Comparison of ENCODE assay signal across 16 cellular contexts in genomic region chr1:181036107-181036843, GRCh38. TPM values are rescaled to one million over a fixed set of nuclear protein-coding genes. Genes with fewer than 3 reads are reported as not detected.
DNase-seq lines count a peak whose midpoint lies in the region; ATAC-seq and TF ChIP-seq lines count a peak whose summit lies in the region.
"Had no signal": no experiment of that assay in that cellular context is flagged by ENCODE, and none has a peak within 500 bp of the region (broad histone marks: within the 10 kb centered on the region; RNA-seq: fewer than 3 reads in every experiment).

No MANE protein-coding gene starts in this region.

- WGBS in mesendoderm (ENCODE audit: extremely low coverage, insufficient coverage, low lambda C conversion rate): no CpG with 5 or more reads among the region's 4 CpGs
- WGBS in stomach, 5 donors: 58 to 75% (median 66%) methylated on average over 4 of the region's 4 CpGs

- H3K4me2 ChIP-seq in DOHH2 (ENCODE audit: low read length) (peak overlapping the region; percentile 81; the same call in 1 of the 2 replicates), mesendoderm (ENCODE audit: low read length) (peak overlapping the region; percentile 6)
- H3K4me2 ChIP-seq: GM23338, KMS-11 had no signal

- H3K4me1 ChIP-seq in DOHH2 (ENCODE audit: control insufficient read depth, low read length) (peaks cover 33% of the 10 kb centered on the region), mesendoderm (ENCODE audit: control insufficient read depth, low read depth, low read length) (peaks cover 5% of the 10 kb centered on the region), stomach (peaks cover 28 to 67% (median 38%) of the 10 kb centered on the region in 4 donors)

- H3K4me1 Mint-ChIP-seq in activated B cell treated with CpG ODN at 0.5 μM for 24 hours: peaks cover 73% of the 10 kb centered on the region

- H4K8ac ChIP-seq in mesendoderm (ENCODE audit: low read depth, low read length): no peak overlapping the region

- no peaks in the 10 kb centered on the region; the same call in 1 of the 2 replicates for H3K36me3 ChIP-seq in DOHH2 (ENCODE audit: control insufficient read depth, low read length)
- no peaks in the 10 kb centered on the region for H3K36me3 ChIP-seq in mesendoderm (ENCODE audit: control insufficient read depth, insufficient read depth, low read length)
- peaks cover 0 to 7% (median 0%) of the 10 kb centered on the region in 4 donors for H3K36me3 ChIP-seq in stomach
- H3K36me3 ChIP-seq: gastrocnemius medialis had no signal

- no peaks in the 10 kb centered on the region for H4K20me1 ChIP-seq in DOHH2 (ENCODE audit: control insufficient read depth, insufficient read depth, low read depth, low read length)

- no peak overlapping the region for H2BK15ac ChIP-seq in mesendoderm (replicated peaks; ENCODE audit: low read depth)

- no peak overlapping the region; the same call in 1 of the 2 replicates for H3K4me3 ChIP-seq in DOHH2 (ENCODE audit: low read length)
- no peak overlapping the region for H3K4me3 ChIP-seq in mesendoderm (ENCODE audit: low read length)
- H3K4me3 ChIP-seq in stomach: no peak overlapping the region
- H3K4me3 ChIP-seq: gastrocnemius medialis, GM23338 had no signal

- no peak for TF ChIP-seq POLR2A in stomach (IDR thresholded peaks at IDR 0.05)

- no peaks in the 10 kb centered on the region for H3F3A ChIP-seq in DOHH2 (ENCODE audit: control insufficient read depth, insufficient read depth)

- H3K79me1 ChIP-seq in mesendoderm (ENCODE audit: low read length): no peaks in the 10 kb centered on the region

- H3K36me3 Mint-ChIP-seq in activated B cell treated with CpG ODN at 0.5 μM for 24 hours (ENCODE audit: low read depth): peaks cover 34% of the 10 kb centered on the region

- no peak overlapping the region for H3K56ac ChIP-seq in mesendoderm (ENCODE audit: low read length)

- no peaks in the 10 kb centered on the region for H3K9me2 ChIP-seq in DOHH2 (replicated peaks; ENCODE audit: control insufficient read depth, low read length)

- no peak overlapping the region for H2BK5ac ChIP-seq in mesendoderm (ENCODE audit: low read length)

- TF ChIP-seq EP300 in stomach (IDR thresholded peaks at IDR 0.05): no peak

- no peaks in the 10 kb centered on the region for H3K27me3 ChIP-seq in DOHH2 (ENCODE audit: control insufficient read depth, low read length)
- H3K27me3 ChIP-seq in mesendoderm (ENCODE audit: insufficient read depth, low read length, poor library complexity): no peaks in the 10 kb centered on the region
- H3K27me3 ChIP-seq in stomach: no peaks in the 10 kb centered on the region
- H3K27me3 ChIP-seq: gastrocnemius medialis had no signal

- H3K4me3 Mint-ChIP-seq in activated B cell treated with CpG ODN at 0.5 μM for 24 hours: peak overlapping the region; percentile 36
- H3K4me3 Mint-ChIP-seq: GM23338 had no signal

- H4K5ac ChIP-seq in mesendoderm (ENCODE audit: low read length): no peak overlapping the region

- CTCF ChIA-PET in activated B cell treated with CpG ODN at 0.5 μM for 24 hours (lab: Charles Lee): interaction anchor here (1.3 to 7.1 kb wide), 5 partner anchors 26 to 129 kb away, joined by 3 to 112 read pairs (median 13); no protein-coding TSS in a partner anchor

- H2BK120ac ChIP-seq in mesendoderm (ENCODE audit: low read depth, low read length): no peak overlapping the region

- H3K9ac ChIP-seq in mesendoderm (ENCODE audit: low read length): no peak overlapping the region
- H3K9ac ChIP-seq: KMS-11 had no signal

- H3K18ac ChIP-seq in mesendoderm (ENCODE audit: low read length): no peak overlapping the region

- H3K27ac Mint-ChIP-seq in activated B cell treated with CpG ODN at 0.5 μM for 24 hours: no peak overlapping the region
- H3K27ac Mint-ChIP-seq: GM23338 had no signal

- POLR2A ChIA-PET in activated B cell treated with CpG ODN at 0.5 μM for 24 hours (lab: Charles Lee): interaction anchor here (0.7 to 5.6 kb wide), 6 partner anchors 13 to 106 kb away, joined by 3 to 87 read pairs (median 12); partner anchors contain the start of gene STX6

- intact Hi-C loops in activated B cell treated with CpG ODN at 0.5 μM for 24 hours (cut with micrococcal nuclease) (loop anchor here (5.0 kb wide), 1 partner anchor 154 kb away; no protein-coding TSS in a partner anchor), stomach (cut with DNase I; ENCODE audit: low total_unique reads) (loop anchor here (10.0 kb wide), 1 partner anchor 109 kb away; no protein-coding TSS in a partner anchor)

- H3K79me2 ChIP-seq in DOHH2 (ENCODE audit: control insufficient read depth, low read length) (peaks cover 25% of the 10 kb centered on the region), mesendoderm (ENCODE audit: control insufficient read depth, insufficient read depth, low read length) (no peaks in the 10 kb centered on the region)

- no peak overlapping the region for H3K27ac ChIP-seq in DOHH2 (ENCODE audit: low read depth, low read length)
- no peak overlapping the region for H3K27ac ChIP-seq in mesendoderm (ENCODE audit: low read depth, low read length)
- no peak overlapping the region for H3K27ac ChIP-seq in stomach
- H3K27ac ChIP-seq: gastrocnemius medialis, KMS-11 had no signal

- no peaks in the 10 kb centered on the region for H3K9me3 ChIP-seq in DOHH2 (ENCODE audit: control insufficient read depth, insufficient read depth, low read length)
- H3K9me3 ChIP-seq in stomach: no peaks in the 10 kb centered on the region
- H3K9me3 ChIP-seq: gastrocnemius medialis had no signal

- H3K27me3 Mint-ChIP-seq in activated B cell treated with CpG ODN at 0.5 μM for 24 hours: no peaks in the 10 kb centered on the region

- no peak overlapping the region for H2AK5ac ChIP-seq in mesendoderm (ENCODE audit: low read length)

- no peaks in the 10 kb centered on the region for H3K9me3 Mint-ChIP-seq in activated B cell treated with CpG ODN at 0.5 μM for 24 hours
- H3K9me3 Mint-ChIP-seq: GM23338 had no signal

- DNase-seq in SKM-1 treated with dmso at 0.1 percent for 144 hours (lab: John Stamatoyannopoulos, UW; ENCODE audit: unreplicated experiment) (peak; percentile 20), SKM-1 (lab: John Stamatoyannopoulos, UW; ENCODE audit: unreplicated experiment) (no peak), activated B cell treated with CpG ODN at 0.5 μM for 24 hours (no peak), mesendoderm (peak; percentile 83), SW 1271 (lab: John Stamatoyannopoulos, UW) (no peak), stomach (no peak)
- DNase-seq: activated CD4-positive, CD25-positive, alpha-beta regulatory T cell treated with anti-CD3 and anti-CD28 coated beads, Interleukin-2, amount 50 U/mL, for 72 hours; central memory CD4-positive, alpha-beta T cell; gastrocnemius medialis; mammary epithelial cell; NK-92 treated with Interleukin-12 subunit alpha and Interleukin-12 subunit beta, amount 100 ng/mL, for 24 hours; nucleus accumbens had no signal

- H3K23ac ChIP-seq in mesendoderm (ENCODE audit: low read length): no peak overlapping the region

- no peak for ATAC-seq in activated B cell treated with CpG ODN at 0.5 μM for 24 hours (ENCODE audit: low read depth)
- no peak for ATAC-seq in GM19328 (IDR thresholded peaks at IDR 0.05; ENCODE audit: unreplicated experiment)
- ATAC-seq: gastrocnemius medialis, GM23338 had no signal

- H3K4ac ChIP-seq in mesendoderm (ENCODE audit: low read depth, low read length): no peak overlapping the region

- TF ChIP-seq CTCF in DOHH2 (IDR thresholded peaks at IDR 0.05; ENCODE audit: low read depth, low read length, poor library complexity, severe bottlenecking) (no peak), activated B cell treated with CpG ODN at 0.5 μM for 24 hours (IDR thresholded peaks at IDR 0.05) (no peak), stomach (IDR thresholded peaks at IDR 0.05) (no peak)

RNA-seq across cellular contexts. Expression of gene MR1, which starts 2.5 kb away (rescaled TPM):
- total RNA-seq in activated B cell treated with CpG ODN at 0.5 μM for 24 hours: 24.3 and 24.8 TPM in 2 replicates
- 0.06 TPM for polyA plus RNA-seq in mesendoderm (2013, experiment 1 of 2)
- 0.07 TPM for polyA plus RNA-seq in mesendoderm (2013, experiment 2 of 2)
- total RNA-seq in stomach: 10 to 100 TPM in 4 of 5 donors, 1 to 10 TPM in 1; 3.5 to 40.8 (median 11.2) TPM
- 1 to 10 TPM; 1.1 to 4.5 (median 2.4) TPM for polyA plus RNA-seq in stomach
- total RNA-seq: GM23338 had no signal

RNA-seq across cellular contexts. Expression of gene STX6, which starts 13.6 kb away (rescaled TPM):
- total RNA-seq in activated B cell treated with CpG ODN at 0.5 μM for 24 hours: 20.3 and 22.8 TPM in 2 replicates
- 17.3 TPM for polyA plus RNA-seq in mesendoderm (2013, experiment 1 of 2)
- polyA plus RNA-seq in mesendoderm (2013, experiment 2 of 2): 18.0 TPM
- 10 to 100 TPM in 2 of 5 donors, 1 to 10 TPM in 3; 1.2 to 38.6 (median 10.0) TPM for total RNA-seq in stomach
- polyA plus RNA-seq in stomach: 1 to 10 TPM; 5.8 to 7.0 (median 6.6) TPM

RNA-seq across cellular contexts. Expression of gene IER5, which starts 52.2 kb away (rescaled TPM):
- total RNA-seq in activated B cell treated with CpG ODN at 0.5 μM for 24 hours: 155 and 156 TPM in 2 replicates
- polyA plus RNA-seq in mesendoderm (2013, experiment 1 of 2): 3.5 TPM
- 3.2 TPM for polyA plus RNA-seq in mesendoderm (2013, experiment 2 of 2)
- 10 to 100 TPM in 3 of 5 donors, 1 to 10 TPM in 2; 1.2 to 33.3 (median 13.6) TPM for total RNA-seq in stomach
- 10 to 100 TPM in 1 of 3 donors, 1 to 10 TPM in 2; 4.3 to 10.4 (median 6.4) TPM for polyA plus RNA-seq in stomach

Comparison
In these comparisons a context has a peak if more than half of its experiments do, and no peak if none do; other contexts are left out.
1. DNase-seq: peak in SKM-1 treated with dmso at 0.1 percent for 144 hours (single experiment) and mesendoderm (single experiment); none in SKM-1 (single experiment), activated B cell treated with CpG ODN at 0.5 μM for 24 hours (single experiment), SW 1271 (0 of 2) and stomach (single experiment).